22 cellular contexts compared by ENCODE assay signal in genomic region chr7:115429918-115430317, GRCh38.
"Had no signal": no experiment of that assay in that cellular context is flagged by ENCODE, and none has a peak within 500 bp of the region (broad histone marks: within the 10 kb centered on the region; RNA-seq: fewer than 3 reads in every experiment).

No MANE protein-coding gene starts in this region.

- H3K27me3 ChIP-seq: colonic mucosa, esophagus squamous epithelium, gastrocnemius medialis, heart right ventricle, left lung had no signal

- ATAC-seq: effector memory CD8-positive, alpha-beta T cell; esophagus mucosa; gastrocnemius medialis; heart right ventricle; left cardiac atrium; left lung; left ventricle myocardium superior; lower lobe of right lung; mucosa of descending colon had no signal

- H3K4me3 ChIP-seq: colonic mucosa, esophagus squamous epithelium, gastrocnemius medialis, heart right ventricle, left lung, lower lobe of right lung, mucosa of descending colon had no signal

- H3K36me3 ChIP-seq: colonic mucosa, esophagus squamous epithelium, gastrocnemius medialis, heart right ventricle, left lung, lower lobe of right lung had no signal

- DNase-seq: colonic mucosa; cortex of kidney; effector CD8-positive, alpha-beta T cell; effector memory CD8-positive, alpha-beta T cell; endodermal cell; erythroblast; esophagus squamous epithelium; foreskin fibroblast; foreskin melanocyte; gastrocnemius medialis; glutamatergic neuron; head of caudate nucleus; heart right ventricle; hippocampal formation; left cardiac atrium; left lung; left ventricle myocardium superior; lower lobe of right lung; mesenchymal stem cell; mucosa of descending colon had no signal

- H3K9me3 ChIP-seq: colonic mucosa, esophagus squamous epithelium, gastrocnemius medialis, heart right ventricle, left lung, lower lobe of right lung, mucosa of descending colon had no signal

- H3K27ac ChIP-seq: colonic mucosa, epithelial cell of prostate, esophagus squamous epithelium, gastrocnemius medialis, heart right ventricle, left lung, lower lobe of right lung had no signal

- H3K4me1 ChIP-seq: colonic mucosa, esophagus squamous epithelium, gastrocnemius medialis, heart right ventricle, left lung, lower lobe of right lung had no signal
